In genomic region chr1:45512641-45513054, GRCh38 we compare ENCODE assay signal across 8 cellular contexts. TPM values are rescaled to one million over a fixed set of nuclear protein-coding genes. Genes with fewer than 3 reads are reported as not detected.
A peak's percentile ranks its signal among the peaks of the same experiment; 100 is the strongest.
DNase-seq lines count a peak whose midpoint lies in the region; ATAC-seq and TF ChIP-seq lines count a peak whose summit lies in the region.

No MANE protein-coding gene starts in this region.

- TF ChIP-seq CTCF in MM.1S (IDR thresholded peaks at IDR 0.05; ENCODE audit: low read length) (peak; percentile 77), adrenal gland (IDR thresholded peaks at IDR 0.05) (peak; percentile 45 to 69 (median 66)), right atrium auricular region (IDR thresholded peaks at IDR 0.05) (peak; percentile 43 to 76), spleen (IDR thresholded peaks at IDR 0.05 in 8 of 11, conservative IDR thresholded peaks at IDR 0.05 in 3 of 11) (peak; percentile 34 to 82 (median 63))

- intact Hi-C loops in adrenal gland (cut with DNase I) = loop anchor here in 1 of 2 donors (5.0 kb wide), 1 partner anchor 55 kb away; no protein-coding TSS in a partner anchor
- intact Hi-C loops in spleen (cut with DNase I; ENCODE audit: low total_unique reads) = loop anchor here (5.0 kb wide), 1 partner anchor 60 kb away; no protein-coding TSS in a partner anchor

- no peaks in the 10 kb centered on the region for H3K9me2 ChIP-seq in MM.1S (replicated peaks; ENCODE audit: insufficient read depth, low read length)

- H3F3A ChIP-seq in MM.1S (ENCODE audit: insufficient read depth, low read length) = peaks cover 31% of the 10 kb centered on the region

- no peak overlapping the region for H3K4me2 ChIP-seq in MM.1S (ENCODE audit: low read depth, low read length)

- no peaks in the 10 kb centered on the region for H4K20me1 ChIP-seq in MM.1S (ENCODE audit: insufficient read depth, low read length)

- 94 to 100% (median 99%) methylated on average over 1 of the region's 1 CpG for WGBS in adrenal gland, 4 donors
- 91 to 100% (median 96%) methylated on average over 1 of the region's 1 CpG for WGBS in spleen, 5 donors

- H3K79me2 ChIP-seq in MM.1S (ENCODE audit: low read length) = peaks cover 43% of the 10 kb centered on the region

- no peak overlapping the region for H2AFZ ChIP-seq in MM.1S (ENCODE audit: low read length)

- H3K27me3 ChIP-seq in MM.1S (replicated peaks; ENCODE audit: insufficient read depth, low read length) = no peaks in the 10 kb centered on the region
- no peaks in the 10 kb centered on the region for H3K27me3 ChIP-seq in adrenal gland
- H3K27me3 ChIP-seq in right atrium auricular region = no peaks in the 10 kb centered on the region
- no peaks in the 10 kb centered on the region for H3K27me3 ChIP-seq in spleen (replicated peaks in 1 of 7)

- H3K4me3 ChIP-seq in MM.1S (ENCODE audit: low read length) (no peak overlapping the region), adrenal gland (no peak overlapping the region), right atrium auricular region (no peak overlapping the region), spleen (no peak overlapping the region)

- no peak for ATAC-seq in GM21423 (IDR thresholded peaks at IDR 0.05; ENCODE audit: unreplicated experiment)

- DNase-seq in GM03348 (ENCODE audit: low spot score) = peak; percentile 60
- DNase-seq in MM.1S = peak; percentile 64
- DNase-seq in SW480 (ENCODE audit: low spot score) = peak; percentile 69
- peak; percentile 68 to 87 (median 71) for DNase-seq in adrenal gland
- no peak for DNase-seq in right atrium auricular region (ENCODE audit: low spot score)
- no peak for DNase-seq in spleen
- no peak for DNase-seq in putamen (ENCODE audit: low spot score)

- H3K27ac ChIP-seq in MM.1S (ENCODE audit: low read length) (no peak overlapping the region), adrenal gland (no peak overlapping the region), right atrium auricular region (peak overlapping the region in 1 of 2 donors; percentile 16), spleen (no peak overlapping the region)

- H3K9me3 ChIP-seq in MM.1S (replicated peaks; ENCODE audit: insufficient read depth, low read length) (no peaks in the 10 kb centered on the region), adrenal gland (replicated peaks in 1 of 3) (no peaks in the 10 kb centered on the region), right atrium auricular region (no peaks in the 10 kb centered on the region), spleen (no peaks in the 10 kb centered on the region)

- no peak overlapping the region for H3K9ac ChIP-seq in MM.1S (ENCODE audit: low read length)

- H3K36me3 ChIP-seq in MM.1S (replicated peaks; ENCODE audit: insufficient read depth, low read length) (peaks cover 29% of the 10 kb centered on the region), adrenal gland (replicated peaks in 1 of 2) (peaks cover 0 to 84% of the 10 kb centered on the region in 2 donors), right atrium auricular region (peaks cover 94% of the 10 kb centered on the region), spleen (peaks cover 5 to 99% (median 91%) of the 10 kb centered on the region in 6 donors)

- H3K4me1 ChIP-seq in MM.1S (ENCODE audit: low read length) (peaks cover 5% of the 10 kb centered on the region), adrenal gland (replicated peaks in 1 of 2) (peaks cover 0 to 14% of the 10 kb centered on the region in 2 donors), right atrium auricular region (peaks cover 0 to 46% of the 10 kb centered on the region in 2 donors), spleen (peaks cover 0 to 9% (median 0%) of the 10 kb centered on the region in 6 donors)

- TF ChIP-seq POLR2A in adrenal gland (IDR thresholded peaks at IDR 0.05) (no peak), spleen (IDR thresholded peaks at IDR 0.05) (no peak)

RNA-seq across cellular contexts. Expression of gene PRDX1, which starts 9.0 kb away (rescaled TPM):
- total RNA-seq in adrenal gland (100 to 1,000 TPM; 343 to 519 (median 442) TPM), right atrium auricular region (100 to 1,000 TPM; 371 to 655 TPM), spleen (100 to 1,000 TPM; 156 to 265 (median 242) TPM)
- polyA plus RNA-seq in adrenal gland (100 to 1,000 TPM; 404 to 695 (median 559) TPM), spleen (100 to 1,000 TPM; 258 to 457 (median 407) TPM)

RNA-seq across cellular contexts. Expression of gene MMACHC, which starts 12.5 kb away (rescaled TPM):
- total RNA-seq in adrenal gland = 10 to 100 TPM in 4 of 8 donors, 1 to 10 TPM in 4; 2.3 to 12.7 (median 9.6) TPM
- 10 to 100 TPM in 1 of 3 donors, 1 to 10 TPM in 2; 2.3 to 10.3 (median 3.1) TPM for polyA plus RNA-seq in adrenal gland
- total RNA-seq in right atrium auricular region = 10 to 100 TPM in 1 of 2 donors, 1 to 10 TPM in 1; 9.8 to 13.7 TPM
- 1 to 10 TPM; 1.2 to 5.8 (median 4.7) TPM for total RNA-seq in spleen
- 1 to 10 TPM in 2 of 3 donors, under 1 TPM in 1; 0.65 to 1.9 (median 1.0) TPM for polyA plus RNA-seq in spleen

RNA-seq across cellular contexts. Expression of gene CCDC163, which starts 12.8 kb away (rescaled TPM):
- 1 to 10 TPM in 5 of 8 donors, under 1 TPM in 3; 0.24 to 8.9 (median 1.3) TPM for total RNA-seq in adrenal gland
- polyA plus RNA-seq in adrenal gland = 1 to 10 TPM in 2 of 3 donors, under 1 TPM in 1; 0.48 to 9.2 (median 4.0) TPM
- total RNA-seq in right atrium auricular region = 1 to 10 TPM; 1.4 to 1.9 TPM
- 1 to 10 TPM; 1.1 to 6.1 (median 3.0) TPM for total RNA-seq in spleen
- 1 to 10 TPM in 2 of 3 donors, under 1 TPM in 1; 0.83 to 3.1 (median 2.7) TPM for polyA plus RNA-seq in spleen

RNA-seq across cellular contexts. Expression of gene TESK2, which starts 21.7 kb away (rescaled TPM):
- total RNA-seq in adrenal gland = 10 to 100 TPM in 1 of 8 donors, 1 to 10 TPM in 7; 1.1 to 21.4 (median 4.5) TPM
- polyA plus RNA-seq in adrenal gland = 1 to 10 TPM; 1.2 to 3.6 (median 1.7) TPM
- total RNA-seq in right atrium auricular region = 1 to 10 TPM; 2.8 to 3.5 TPM
- 10 to 100 TPM in 3 of 7 donors, 1 to 10 TPM in 4; 7.3 to 11.5 (median 9.5) TPM for total RNA-seq in spleen
- polyA plus RNA-seq in spleen = 1 to 10 TPM; 3.2 to 5.7 (median 5.1) TPM

RNA-seq across cellular contexts. Expression of gene AKR1A1, which starts 38.0 kb away (rescaled TPM):
- 100 to 1,000 TPM in 7 of 8 donors, 10 to 100 TPM in 1; 85.6 to 157 (median 119) TPM for total RNA-seq in adrenal gland
- 100 to 1,000 TPM in 2 of 3 donors, 10 to 100 TPM in 1; 87.9 to 199 (median 165) TPM for polyA plus RNA-seq in adrenal gland
- total RNA-seq in right atrium auricular region = 10 to 100 TPM; 47.2 to 53.3 TPM
- total RNA-seq in spleen = 100 to 1,000 TPM in 5 of 7 donors, 10 to 100 TPM in 2; 68.8 to 147 (median 123) TPM
- polyA plus RNA-seq in spleen = 100 to 1,000 TPM; 132 to 150 (median 142) TPM

Comparison
In these comparisons a context has a peak if more than half of its experiments do, and no peak if none do; other contexts are left out.
1. DNase-seq: peak in GM03348 (single experiment), MM.1S (single experiment), SW480 (single experiment) and adrenal gland (7 of 7); none in right atrium auricular region (single experiment), spleen (single experiment) and putamen (single experiment).
2. Peak in every context shown above with its lines, with median percentiles within 50 percentile points of each other: CTCF ChIP-seq.